ENCODE assay signal across 10 cellular contexts in genomic region chr15:77495806-77496589, GRCh38.
DNase-seq lines count a peak whose midpoint lies in the region; ATAC-seq and TF ChIP-seq lines count a peak whose summit lies in the region.
"Had no signal": no experiment of that assay in that cellular context is flagged by ENCODE, and none has a peak within 500 bp of the region (broad histone marks: within the 10 kb centered on the region; RNA-seq: fewer than 3 reads in every experiment).

No MANE protein-coding gene starts in this region.

- H3K27me3 ChIP-seq in body of pancreas (no peaks in the 10 kb centered on the region), skeletal muscle satellite cell (ENCODE audit: control insufficient read depth, insufficient read depth, low read length) (no peaks in the 10 kb centered on the region)

- peak overlapping the region; percentile 6 to 80 (median 72) for H3K27ac ChIP-seq in body of pancreas

- H3K4me3 Mint-ChIP-seq in activated CD4-positive, alpha-beta memory T cell treated with anti-CD3 and anti-CD28 coated beads for 36 hours: no peak overlapping the region
- H3K4me3 Mint-ChIP-seq: effector memory CD8-positive, alpha-beta T cell; stimulated activated effector memory CD8-positive, alpha-beta T cell treated with anti-CD3 and anti-CD28 coated beads, Interleukin-12 subunit alpha, Interleukin-12 subunit beta, amount 100 ng/mL, for 72 hours had no signal

- H3K4me1 Mint-ChIP-seq in activated CD4-positive, alpha-beta memory T cell treated with anti-CD3 and anti-CD28 coated beads for 36 hours (ENCODE audit: low read depth): peaks cover 17% of the 10 kb centered on the region

- no peaks in the 10 kb centered on the region for H3K9me3 ChIP-seq in body of pancreas
- no peaks in the 10 kb centered on the region for H3K9me3 ChIP-seq in skeletal muscle satellite cell (replicated peaks; ENCODE audit: low read length)

- no peak overlapping the region for H3K4me3 ChIP-seq in body of pancreas
- no peak overlapping the region for H3K4me3 ChIP-seq in skeletal muscle satellite cell (ENCODE audit: low read length)

- POLR2A ChIA-PET in activated CD4-positive, alpha-beta memory T cell treated with anti-CD3 and anti-CD28 coated beads for 36 hours (lab: Charles Lee): no interaction called here

- intact Hi-C loops in body of pancreas (cut with DNase I): no loop called here
- intact Hi-C loops in activated CD4-positive, alpha-beta memory T cell treated with anti-CD3 and anti-CD28 coated beads for 36 hours (cut with micrococcal nuclease): loop anchor here (2.0 to 10.0 kb wide), 3 partner anchors 377 to 591 kb away; partner anchors contain the start of gene SCAPER

- H3K4me2 ChIP-seq in skeletal muscle satellite cell (ENCODE audit: low read length): peak overlapping the region; percentile 78

- peak overlapping the region; percentile 36 for H3K9ac ChIP-seq in skeletal muscle satellite cell (ENCODE audit: low read depth, low read length)

- no peaks in the 10 kb centered on the region for H3K9me3 Mint-ChIP-seq in activated CD4-positive, alpha-beta memory T cell treated with anti-CD3 and anti-CD28 coated beads for 36 hours
- H3K9me3 Mint-ChIP-seq: effector memory CD8-positive, alpha-beta T cell; stimulated activated effector memory CD8-positive, alpha-beta T cell treated with anti-CD3 and anti-CD28 coated beads, Interleukin-12 subunit alpha, Interleukin-12 subunit beta, amount 100 ng/mL, for 72 hours had no signal

- H3K27me3 Mint-ChIP-seq in activated CD4-positive, alpha-beta memory T cell treated with anti-CD3 and anti-CD28 coated beads for 36 hours: no peaks in the 10 kb centered on the region
- H3K27me3 Mint-ChIP-seq: effector memory CD8-positive, alpha-beta T cell had no signal

- H3K4me1 ChIP-seq in body of pancreas: peaks cover 33% of the 10 kb centered on the region
- peaks cover 34% of the 10 kb centered on the region for H3K4me1 ChIP-seq in skeletal muscle satellite cell (ENCODE audit: control insufficient read depth, insufficient read depth, low read length)

- TF ChIP-seq POLR2A in body of pancreas (IDR thresholded peaks at IDR 0.05): no peak

- WGBS in body of pancreas, 2 donors: 64 to 70% methylated on average over 10 to 11 of the region's 11 CpGs

- CTCF ChIA-PET in activated CD4-positive, alpha-beta memory T cell treated with anti-CD3 and anti-CD28 coated beads for 36 hours (lab: Charles Lee): interaction anchor here (1.0 to 6.5 kb wide), 9 partner anchors 13 to 591 kb away, joined by 3 to 80 read pairs (median 4); no protein-coding TSS in a partner anchor

- H3K36me3 ChIP-seq in body of pancreas (replicated peaks in 1 of 2; ENCODE audit: insufficient read depth in 1 of 2, low read depth in 2 of 2): no peaks in the 10 kb centered on the region
- no peaks in the 10 kb centered on the region for H3K36me3 ChIP-seq in skeletal muscle satellite cell (ENCODE audit: insufficient read depth, low read length)

- DNase-seq in GDM1 (lab: John Stamatoyannopoulos, UW) (peak; percentile 21), body of pancreas (peak in 1 of 4 donors; percentile 10), islet precursor cell (peak; percentile 64), NCI-H226 (no peak), DMS53 treated with DMSO at 0.1 percent for 48 hours (lab: John Stamatoyannopoulos, UW; ENCODE audit: unreplicated experiment) (no peak)
- no peak for DNase-seq in activated CD4-positive, alpha-beta memory T cell treated with anti-CD3 and anti-CD28 coated beads for 36 hours
- DNase-seq in activated effector memory CD4-positive, alpha-beta T cell treated with Interleukin-2 at 50 U/mL for 16 hours: no peak

- H3K27ac Mint-ChIP-seq in activated CD4-positive, alpha-beta memory T cell treated with anti-CD3 and anti-CD28 coated beads for 36 hours: no peak overlapping the region
- H3K27ac Mint-ChIP-seq: effector memory CD8-positive, alpha-beta T cell; stimulated activated effector memory CD8-positive, alpha-beta T cell treated with anti-CD3 and anti-CD28 coated beads, Interleukin-12 subunit alpha, Interleukin-12 subunit beta, amount 100 ng/mL, for 72 hours had no signal

- H3K36me3 Mint-ChIP-seq in activated CD4-positive, alpha-beta memory T cell treated with anti-CD3 and anti-CD28 coated beads for 36 hours: no peaks in the 10 kb centered on the region

- ATAC-seq in body of pancreas: no peak

- no peak for TF ChIP-seq CTCF in body of pancreas (IDR thresholded peaks at IDR 0.05)

Comparison
In these comparisons a context has a peak if more than half of its experiments do, and no peak if none do; other contexts are left out.
1. DNase-seq: peak in GDM1 (single experiment) and islet precursor cell (single experiment); none in activated CD4-positive, alpha-beta memory T cell treated with anti-CD3 and anti-CD28 coated beads for 36 hours (single experiment), activated effector memory CD4-positive, alpha-beta T cell treated with Interleukin-2 at 50 U/mL for 16 hours (single experiment), NCI-H226 (single experiment) and DMS53 treated with DMSO at 0.1 percent for 48 hours (single experiment).